Comparison of ENCODE assay signal across 8 cellular contexts in genomic region chr12:28191018-28191595, GRCh38. TPM values are rescaled to one million over a fixed set of nuclear protein-coding genes. Genes with fewer than 3 reads are reported as not detected.
DNase-seq lines count a peak whose midpoint lies in the region; ATAC-seq and TF ChIP-seq lines count a peak whose summit lies in the region.

No MANE protein-coding gene starts in this region.

- H4K20me1 ChIP-seq in DOHH2 (ENCODE audit: control insufficient read depth, insufficient read depth, low read depth, low read length), result no peaks in the 10 kb centered on the region

- no peaks in the 10 kb centered on the region for H3K9me2 ChIP-seq in DOHH2 (replicated peaks; ENCODE audit: control insufficient read depth, low read length)

- H3K4me2 ChIP-seq in DOHH2 (ENCODE audit: low read length), result peak overlapping the region; percentile 86

- H3K9me3 ChIP-seq in DOHH2 (ENCODE audit: control insufficient read depth, insufficient read depth, low read length) (no peaks in the 10 kb centered on the region), heart left ventricle (peaks cover 0 to 7% (median 0%) of the 10 kb centered on the region in 12 donors), psoas muscle (no peaks in the 10 kb centered on the region)

- DNase-seq in GOT3 (lab: John Stamatoyannopoulos, UW) (peak; percentile 37), NCI-H226 (peak; percentile 6), heart left ventricle (peak in 4 of 5 donors; percentile 31 to 39 (median 36)), psoas muscle (peak in 1 of 2 donors; percentile 34), GDM1 (lab: John Stamatoyannopoulos, UW) (no peak)
- DNase-seq in activated naive CD4-positive, alpha-beta T cell treated with Interleukin-2 at 50 U/mL for 16 hours, result peak; percentile 51

- intact Hi-C loops in heart left ventricle (cut with DNase I) (loop anchor here in 1 of 10 donors (5.0 kb wide), 1 partner anchor 336 kb away; no protein-coding TSS in a partner anchor), psoas muscle (cut with DNase I) (no loop called here)

- peaks cover 6% of the 10 kb centered on the region for H3K36me3 ChIP-seq in DOHH2 (ENCODE audit: control insufficient read depth, low read length)
- H3K36me3 ChIP-seq in heart left ventricle, result no peaks in the 10 kb centered on the region
- H3K36me3 ChIP-seq in psoas muscle (ENCODE audit: insufficient read depth in 1 of 2, low read depth in 1 of 2), result no peaks in the 10 kb centered on the region

- H3K79me2 ChIP-seq in DOHH2 (ENCODE audit: control insufficient read depth, low read length), result peaks cover 58% of the 10 kb centered on the region

- TF ChIP-seq CTCF in DOHH2 (IDR thresholded peaks at IDR 0.05; ENCODE audit: low read depth, low read length, poor library complexity, severe bottlenecking) (no peak), heart left ventricle (IDR thresholded peaks at IDR 0.05) (no peak), psoas muscle (IDR thresholded peaks at IDR 0.05) (no peak)

- H3K27ac ChIP-seq in DOHH2 (ENCODE audit: low read depth, low read length) (peak overlapping the region; percentile 51; the same call in 1 of the 2 replicates), heart left ventricle (peak overlapping the region; percentile 93 to 99 (median 97)), psoas muscle (peak overlapping the region; percentile 95)

- H3K4me3 ChIP-seq in DOHH2 (ENCODE audit: low read length), result peak overlapping the region; percentile 83
- H3K4me3 ChIP-seq in heart left ventricle, result peak overlapping the region; percentile 55 to 99 (median 86)
- H3K4me3 ChIP-seq in psoas muscle, result peak overlapping the region; percentile 93

- no peaks in the 10 kb centered on the region for H3K27me3 ChIP-seq in DOHH2 (ENCODE audit: control insufficient read depth, low read length)
- no peaks in the 10 kb centered on the region for H3K27me3 ChIP-seq in heart left ventricle
- no peaks in the 10 kb centered on the region for H3K27me3 ChIP-seq in psoas muscle (ENCODE audit: insufficient read depth in 3 of 3, low read length in 2 of 3)

- ATAC-seq in heart left ventricle (peak; percentile 45 to 65 (median 59)), psoas muscle (peak; percentile 64 to 85 (median 79)), GM21619 (IDR thresholded peaks at IDR 0.05; ENCODE audit: unreplicated experiment) (no peak)

- 5 to 8% (median 6%) methylated on average over 14 of the region's 14 CpGs for WGBS in heart left ventricle, 4 donors
- WGBS in psoas muscle, 3 donors, result 3 to 6% (median 3%) methylated on average over 14 of the region's 14 CpGs

- H3K4me1 ChIP-seq in DOHH2 (ENCODE audit: control insufficient read depth, low read length) (peaks cover 22% of the 10 kb centered on the region), heart left ventricle (peaks cover 0 to 23% (median 6%) of the 10 kb centered on the region in 12 donors), psoas muscle (peaks cover 8% of the 10 kb centered on the region)

- no peaks in the 10 kb centered on the region for H3F3A ChIP-seq in DOHH2 (ENCODE audit: control insufficient read depth, insufficient read depth)

- no peak for TF ChIP-seq POLR2A in heart left ventricle (IDR thresholded peaks at IDR 0.05)

RNA-seq across cellular contexts. Expression of gene CCDC91, which starts 0.9 kb away (rescaled TPM):
- total RNA-seq in heart left ventricle (10 to 100 TPM; 36.0 to 62.1 (median 52.2) TPM), psoas muscle (10 to 100 TPM; 36.2 to 47.2 (median 41.1) TPM)
- polyA plus RNA-seq in heart left ventricle (10 to 100 TPM; 24.9 to 32.1 TPM), psoas muscle (10 to 100 TPM; 18.4 to 36.0 (median 22.0) TPM)
